In genomic region chr11:16788141-16789060, GRCh38 we compare ENCODE assay signal across 8 cellular contexts. TPM values are rescaled to one million over a fixed set of nuclear protein-coding genes. Genes with fewer than 3 reads are reported as not detected.
DNase-seq lines count a peak whose midpoint lies in the region; ATAC-seq and TF ChIP-seq lines count a peak whose summit lies in the region.

No MANE protein-coding gene starts in this region.

- peak overlapping the region; percentile 19 for H3K4me3 Mint-ChIP-seq in endothelial cell (ENCODE audit: unreplicated experiment)

- no peaks in the 10 kb centered on the region for H3K9me3 Mint-ChIP-seq in endothelial cell (ENCODE audit: unreplicated experiment)

- peaks cover 7% of the 10 kb centered on the region for H3K36me3 Mint-ChIP-seq in endothelial cell (ENCODE audit: low read depth, unreplicated experiment)

- peaks cover 58% of the 10 kb centered on the region for H3K4me1 Mint-ChIP-seq in endothelial cell (ENCODE audit: unreplicated experiment)

- peaks cover 16% of the 10 kb centered on the region for H3K27me3 Mint-ChIP-seq in endothelial cell (ENCODE audit: unreplicated experiment)

- H3K27ac Mint-ChIP-seq in endothelial cell (ENCODE audit: unreplicated experiment), result peak overlapping the region; percentile 49

- TF ChIP-seq CTCF in AG09319 (IDR thresholded peaks at IDR 0.05; ENCODE audit: low read depth, low read length) (peak; percentile 97), endothelial cell (IDR thresholded peaks at IDR 0.05; ENCODE audit: unreplicated experiment) (peak; percentile 96)

- ATAC-seq in GM18873 (IDR thresholded peaks at IDR 0.05; ENCODE audit: low FRiP score, unreplicated experiment) (peak; percentile 61), HG03354 (IDR thresholded peaks at IDR 0.05; ENCODE audit: poor library complexity, severe bottlenecking, unreplicated experiment) (peak; percentile 80)

- DNase-seq in AG09319 (ENCODE audit: extremely low read depth, low read depth), result peak; percentile 19
- peak; percentile 17 for DNase-seq in NCI-H774 (lab: John Stamatoyannopoulos, UW)
- DNase-seq in activated CD8-positive, alpha-beta memory T cell treated with anti-CD3 and anti-CD28 coated beads for 24 hours, result peak; percentile 82
- peak; percentile 84 for DNase-seq in endothelial cell (ENCODE audit: low spot score)
- DNase-seq in midbrain (lab: John Stamatoyannopoulos, UW), result peak; percentile 79
- peak; percentile 13 to 27 for DNase-seq in stimulated activated CD8-positive, alpha-beta memory T cell treated with anti-CD3 and anti-CD28 coated beads, Interleukin-7, amount 100 ng/mL, for 1 hour (ENCODE audit: low read depth in 2 of 2)

RNA-seq across cellular contexts. Expression of gene C11orf58, which starts 50.0 kb away (rescaled TPM):
- total RNA-seq in endothelial cell (ENCODE audit: unreplicated experiment), result 125 TPM

Comparison
In these comparisons a context has a peak if more than half of its experiments do, and no peak if none do; other contexts are left out.
1. Peak in every context shown above with its lines: DNase-seq and ATAC-seq.
2. DNase-seq: peak in every context shown above with its lines; median percentile 84 in endothelial cell; 82 in activated CD8-positive, alpha-beta memory T cell treated with anti-CD3 and anti-CD28 coated beads for 24 hours; 79 in midbrain; 20 in stimulated activated CD8-positive, alpha-beta memory T cell treated with anti-CD3 and anti-CD28 coated beads, Interleukin-7, amount 100 ng/mL, for 1 hour; 19 in AG09319; 17 in NCI-H774.